Comparison of ENCODE assay signal across 8 cellular contexts in the genomic region with DNA sequence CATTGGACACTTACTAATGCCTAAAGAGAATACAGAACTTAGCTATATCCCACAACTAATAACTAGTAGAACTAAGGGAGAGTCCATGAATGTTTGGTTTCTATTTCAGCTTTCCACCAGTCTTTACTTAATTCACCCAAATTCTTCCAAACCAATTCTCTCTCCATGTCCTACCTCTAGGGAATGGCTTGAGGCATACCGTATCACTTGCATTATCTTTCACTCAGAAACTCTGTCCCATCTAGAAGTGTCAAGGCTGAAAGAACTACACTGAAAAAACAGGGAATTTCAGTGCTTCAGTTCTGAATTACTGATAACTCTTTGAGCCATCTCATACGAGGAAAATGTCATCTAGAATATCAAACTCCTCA. TPM values are rescaled to one million over a fixed set of nuclear protein-coding genes. Genes with fewer than 3 reads are reported as not detected.
DNase-seq lines count a peak whose midpoint lies in the region; ATAC-seq and TF ChIP-seq lines count a peak whose summit lies in the region.

No MANE protein-coding gene starts in this region.

- DNase-seq in DMS79 treated with DMSO at 0.1 percent for 48 hours (lab: John Stamatoyannopoulos, UW) (peak; percentile 58), DMS79 (lab: John Stamatoyannopoulos, UW) (no peak), WTC11 (ENCODE audit: low spot score) (no peak), NCI-H2171 treated with DMSO at 0.1 percent for 48 hours (lab: John Stamatoyannopoulos, UW) (no peak), NCI-H146 (lab: John Stamatoyannopoulos, UW) (no peak), C1 segment of cervical spinal cord (lab: John Stamatoyannopoulos, UW) (no peak)

- H3K4me3 ChIP-seq in iPS-11a (ENCODE audit: low read depth, low read length): peak overlapping the region; percentile 82

- 0 out of 2 replicates have a peak, but pooled peaks cover 3% of the 10 kb centered on the region for H3K27me3 Mint-ChIP-seq in WTC11 (ENCODE audit: low read depth)
- no peaks in the 10 kb centered on the region for H3K27me3 Mint-ChIP-seq in stimulated activated memory B cell treated with anti-CD40 and anti-IgM and Interleukin-4, amounts not matched to agents 10 μg/mL and 1 μg/mL and 100 μg/mL, for 72 hours

- no peaks in the 10 kb centered on the region for H3K9me3 Mint-ChIP-seq in WTC11
- no peaks in the 10 kb centered on the region for H3K9me3 Mint-ChIP-seq in stimulated activated memory B cell treated with anti-CD40 and anti-IgM and Interleukin-4, amounts not matched to agents 10 μg/mL and 1 μg/mL and 100 μg/mL, for 72 hours

- H3K36me3 Mint-ChIP-seq in WTC11: no peaks in the 10 kb centered on the region; the same call in 1 of the 2 replicates
- peaks cover 8% of the 10 kb centered on the region for H3K36me3 Mint-ChIP-seq in stimulated activated memory B cell treated with anti-CD40 and anti-IgM and Interleukin-4, amounts not matched to agents 10 μg/mL and 1 μg/mL and 100 μg/mL, for 72 hours

- CTCF ChIA-PET in WTC11 (lab: Charles Lee): interaction anchor here (2.0 kb wide), 1 partner anchor 79 kb away, joined by 9 read pairs; no protein-coding TSS in a partner anchor

- no peak for ATAC-seq in WTC11
- no peak for ATAC-seq in stimulated activated memory B cell treated with anti-CD40 and anti-IgM and Interleukin-4, amounts not matched to agents 10 μg/mL and 1 μg/mL and 100 μg/mL, for 72 hours

- POLR2A ChIA-PET in WTC11 (lab: Charles Lee): interaction anchor here (0.6 to 0.7 kb wide), 2 partner anchors 150 to 287 kb away, joined by 3 read pairs; a partner anchor contains a TSS

- no peak for TF ChIP-seq CTCF in WTC11 (IDR thresholded peaks at IDR 0.05)

- peaks cover 25% of the 10 kb centered on the region for H3K4me1 Mint-ChIP-seq in WTC11
- H3K4me1 Mint-ChIP-seq in stimulated activated memory B cell treated with anti-CD40 and anti-IgM and Interleukin-4, amounts not matched to agents 10 μg/mL and 1 μg/mL and 100 μg/mL, for 72 hours: peaks cover 37% of the 10 kb centered on the region

- peak overlapping the region; percentile 85 for H3K4me3 Mint-ChIP-seq in WTC11
- H3K4me3 Mint-ChIP-seq in stimulated activated memory B cell treated with anti-CD40 and anti-IgM and Interleukin-4, amounts not matched to agents 10 μg/mL and 1 μg/mL and 100 μg/mL, for 72 hours: peak overlapping the region; percentile 86

- H3K27ac Mint-ChIP-seq in WTC11: peak overlapping the region; percentile 89
- peak overlapping the region; percentile 95 for H3K27ac Mint-ChIP-seq in stimulated activated memory B cell treated with anti-CD40 and anti-IgM and Interleukin-4, amounts not matched to agents 10 μg/mL and 1 μg/mL and 100 μg/mL, for 72 hours

TF ChIP-seq in WTC11, 78 proteins besides CTCF, POLR2A, EP300 and RAD21:
- no peak for TF ChIP-seq ZBTB21 (CRISPR knock-in tag; IDR thresholded peaks at IDR 0.05; ENCODE audit: borderline replicate concordance)
- TF ChIP-seq, protein P1, sequence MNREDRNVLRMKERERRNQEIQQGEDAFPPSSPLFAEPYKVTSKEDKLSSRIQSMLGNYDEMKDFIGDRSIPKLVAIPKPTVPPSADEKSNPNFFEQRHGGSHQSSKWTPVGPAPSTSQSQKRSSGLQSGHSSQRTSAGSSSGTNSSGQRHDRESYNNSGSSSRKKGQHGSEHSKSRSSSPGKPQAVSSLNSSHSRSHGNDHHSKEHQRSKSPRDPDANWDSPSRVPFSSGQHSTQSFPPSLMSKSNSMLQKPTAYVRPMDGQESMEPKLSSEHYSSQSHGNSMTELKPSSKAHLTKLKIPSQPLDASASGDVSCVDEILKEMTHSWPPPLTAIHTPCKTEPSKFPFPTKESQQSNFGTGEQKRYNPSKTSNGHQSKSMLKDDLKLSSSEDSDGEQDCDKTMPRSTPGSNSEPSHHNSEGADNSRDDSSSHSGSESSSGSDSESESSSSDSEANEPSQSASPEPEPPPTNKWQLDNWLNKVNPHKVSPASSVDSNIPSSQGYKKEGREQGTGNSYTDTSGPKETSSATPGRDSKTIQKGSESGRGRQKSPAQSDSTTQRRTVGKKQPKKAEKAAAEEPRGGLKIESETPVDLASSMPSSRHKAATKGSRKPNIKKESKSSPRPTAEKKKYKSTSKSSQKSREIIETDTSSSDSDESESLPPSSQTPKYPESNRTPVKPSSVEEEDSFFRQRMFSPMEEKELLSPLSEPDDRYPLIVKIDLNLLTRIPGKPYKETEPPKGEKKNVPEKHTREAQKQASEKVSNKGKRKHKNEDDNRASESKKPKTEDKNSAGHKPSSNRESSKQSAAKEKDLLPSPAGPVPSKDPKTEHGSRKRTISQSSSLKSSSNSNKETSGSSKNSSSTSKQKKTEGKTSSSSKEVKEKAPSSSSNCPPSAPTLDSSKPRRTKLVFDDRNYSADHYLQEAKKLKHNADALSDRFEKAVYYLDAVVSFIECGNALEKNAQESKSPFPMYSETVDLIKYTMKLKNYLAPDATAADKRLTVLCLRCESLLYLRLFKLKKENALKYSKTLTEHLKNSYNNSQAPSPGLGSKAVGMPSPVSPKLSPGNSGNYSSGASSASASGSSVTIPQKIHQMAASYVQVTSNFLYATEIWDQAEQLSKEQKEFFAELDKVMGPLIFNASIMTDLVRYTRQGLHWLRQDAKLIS (CRISPR knock-in tag; IDR thresholded peaks at IDR 0.05; ENCODE audit: borderline replicate concordance): no peak
- TF ChIP-seq JAZF1 (CRISPR knock-in tag; IDR thresholded peaks at IDR 0.05): no peak
- TF ChIP-seq HMGA2 (CRISPR knock-in tag; IDR thresholded peaks at IDR 0.05): no peak
- TF ChIP-seq, protein P2, sequence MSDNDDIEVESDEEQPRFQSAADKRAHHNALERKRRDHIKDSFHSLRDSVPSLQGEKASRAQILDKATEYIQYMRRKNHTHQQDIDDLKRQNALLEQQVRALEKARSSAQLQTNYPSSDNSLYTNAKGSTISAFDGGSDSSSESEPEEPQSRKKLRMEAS (CRISPR knock-in tag; IDR thresholded peaks at IDR 0.05): no peak
- no peak for TF ChIP-seq IRF2 (CRISPR knock-in tag; IDR thresholded peaks at IDR 0.05; ENCODE audit: borderline replicate concordance, low read depth)
- no peak for TF ChIP-seq ZNF121 (CRISPR knock-in tag; IDR thresholded peaks at IDR 0.05)
- TF ChIP-seq ZNF423 (CRISPR knock-in tag; IDR thresholded peaks at IDR 0.05): no peak
- TF ChIP-seq FOXP1 (CRISPR knock-in tag; IDR thresholded peaks at IDR 0.05; ENCODE audit: borderline replicate concordance): no peak
- TF ChIP-seq CREB1 (CRISPR knock-in tag; IDR thresholded peaks at IDR 0.05): no peak
- TF ChIP-seq TCF7 (CRISPR knock-in tag; IDR thresholded peaks at IDR 0.05; ENCODE audit: low read depth): no peak
- TF ChIP-seq, protein P3, sequence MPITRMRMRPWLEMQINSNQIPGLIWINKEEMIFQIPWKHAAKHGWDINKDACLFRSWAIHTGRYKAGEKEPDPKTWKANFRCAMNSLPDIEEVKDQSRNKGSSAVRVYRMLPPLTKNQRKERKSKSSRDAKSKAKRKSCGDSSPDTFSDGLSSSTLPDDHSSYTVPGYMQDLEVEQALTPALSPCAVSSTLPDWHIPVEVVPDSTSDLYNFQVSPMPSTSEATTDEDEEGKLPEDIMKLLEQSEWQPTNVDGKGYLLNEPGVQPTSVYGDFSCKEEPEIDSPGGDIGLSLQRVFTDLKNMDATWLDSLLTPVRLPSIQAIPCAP (CRISPR knock-in tag; IDR thresholded peaks at IDR 0.05): no peak
- TF ChIP-seq, protein P4, sequence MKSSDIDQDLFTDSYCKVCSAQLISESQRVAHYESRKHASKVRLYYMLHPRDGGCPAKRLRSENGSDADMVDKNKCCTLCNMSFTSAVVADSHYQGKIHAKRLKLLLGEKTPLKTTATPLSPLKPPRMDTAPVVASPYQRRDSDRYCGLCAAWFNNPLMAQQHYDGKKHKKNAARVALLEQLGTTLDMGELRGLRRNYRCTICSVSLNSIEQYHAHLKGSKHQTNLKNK (CRISPR knock-in tag; IDR thresholded peaks at IDR 0.05): no peak
- no peak for TF ChIP-seq GABPB1 (CRISPR knock-in tag; IDR thresholded peaks at IDR 0.05)
- no peak for TF ChIP-seq EMX1 (CRISPR knock-in tag; IDR thresholded peaks at IDR 0.05)
- TF ChIP-seq ELF4 (CRISPR knock-in tag; IDR thresholded peaks at IDR 0.05; ENCODE audit: low read depth): no peak
TF ChIP-seq in WTC11: peak in this region for 0.

RNA-seq across cellular contexts. Expression of a gene that starts 0.8 kb away (rescaled TPM):
- 11.2 to 13.3 TPM (median 12.7 TPM) in 3 replicates for total RNA-seq in WTC11 (2021)
